ENCODE assay signal across 8 cellular contexts in the genomic region with DNA sequence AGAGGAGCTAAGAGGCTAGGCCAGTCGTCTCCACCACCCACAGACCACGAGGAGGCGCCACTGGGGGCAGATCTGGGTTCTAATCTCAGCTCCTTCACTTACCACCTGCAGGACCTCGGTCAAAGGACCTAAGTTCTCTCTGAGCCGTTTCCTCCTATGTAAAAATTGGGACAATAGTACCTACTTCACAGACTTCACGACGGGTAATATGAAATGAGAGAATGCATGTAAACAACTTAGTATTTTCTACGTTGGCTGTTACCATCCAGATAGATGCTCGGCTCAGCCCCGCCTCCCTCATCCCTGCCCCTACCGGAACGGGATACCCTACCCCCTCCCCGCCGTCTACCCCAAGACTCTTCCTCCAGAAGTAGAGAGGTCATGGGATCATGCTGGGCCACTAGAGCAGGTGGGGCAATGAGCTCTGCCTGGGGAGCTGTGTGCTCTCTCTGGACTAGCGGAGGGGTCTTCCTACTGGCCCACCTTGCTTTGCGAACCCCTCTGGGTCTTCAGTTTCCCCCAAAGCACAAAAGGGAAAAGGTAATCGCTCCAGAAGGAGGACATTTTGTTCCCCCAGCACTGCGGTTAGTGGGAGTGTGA. TPM values are rescaled to one million over a fixed set of nuclear protein-coding genes. Genes with fewer than 3 reads are reported as not detected.
DNase-seq lines count a peak whose midpoint lies in the region; ATAC-seq and TF ChIP-seq lines count a peak whose summit lies in the region.

No MANE protein-coding gene starts in this region.

- H3K4me1 Mint-ChIP-seq in naive thymus-derived CD8-positive, alpha-beta T cell = peaks cover 26 to 82% (median 67%) of the 10 kb centered on the region in 4 donors

- H3K36me3 Mint-ChIP-seq in naive thymus-derived CD8-positive, alpha-beta T cell = peaks cover 0 to 3% (median 0%) of the 10 kb centered on the region in 3 donors

- H3K36me3 ChIP-seq in esophagus muscularis mucosa (peaks cover under 1 to 26% (median 8%) of the 10 kb centered on the region in 4 donors), suprapubic skin (no peaks in the 10 kb centered on the region)

- H3K27me3 Mint-ChIP-seq in naive thymus-derived CD8-positive, alpha-beta T cell = no peaks in the 10 kb centered on the region

- POLR2A ChIA-PET in naive thymus-derived CD8-positive, alpha-beta T cell (lab: Charles Lee) = interaction anchor here (0.9 to 6.3 kb wide), 11 partner anchors 8 to 329 kb away, joined by 3 to 76 read pairs (median 7); a partner anchor contains a TSS

- TF ChIP-seq CTCF in esophagus muscularis mucosa (IDR thresholded peaks at IDR 0.05) (peak; percentile 33 to 49 (median 49)), suprapubic skin (IDR thresholded peaks at IDR 0.05) (no peak)

- peak overlapping the region; percentile 85 to 91 (median 86) for H3K27ac ChIP-seq in esophagus muscularis mucosa (replicated peaks in 1 of 4)
- H3K27ac ChIP-seq in suprapubic skin = peak overlapping the region; percentile 90

- peak overlapping the region; percentile 87 to 95 (median 92) for H3K27ac Mint-ChIP-seq in naive thymus-derived CD8-positive, alpha-beta T cell

- H3K27me3 ChIP-seq in esophagus muscularis mucosa = no peaks in the 10 kb centered on the region
- no peaks in the 10 kb centered on the region for H3K27me3 ChIP-seq in suprapubic skin

- no peak for TF ChIP-seq POLR2A in esophagus muscularis mucosa (IDR thresholded peaks at IDR 0.05; ENCODE audit: low read depth)
- TF ChIP-seq POLR2A in suprapubic skin (IDR thresholded peaks at IDR 0.05) = no peak

- WGBS in esophagus muscularis mucosa = 18% methylated on average over 14 of the region's 18 CpGs
- 12% methylated on average over 18 of the region's 18 CpGs for WGBS in suprapubic skin

- peak overlapping the region; percentile 71 to 91 (median 85) for H3K4me3 Mint-ChIP-seq in naive thymus-derived CD8-positive, alpha-beta T cell

- H3K4me3 ChIP-seq in GM08714 (ENCODE audit: low read length) (peak overlapping the region; percentile 59; the same call in 1 of the 2 replicates), esophagus muscularis mucosa (peak overlapping the region; percentile 74 to 90 (median 86)), suprapubic skin (peak overlapping the region; percentile 77)

- no peak for TF ChIP-seq EP300 in esophagus muscularis mucosa (IDR thresholded peaks at IDR 0.05)
- TF ChIP-seq EP300 in suprapubic skin (IDR thresholded peaks at IDR 0.05) = no peak

- H3K9me3 ChIP-seq in esophagus muscularis mucosa (no peaks in the 10 kb centered on the region), suprapubic skin (no peaks in the 10 kb centered on the region)

- peak; percentile 1 for DNase-seq in NCI-H446 treated with DMSO at 0.1 percent for 48 hours (lab: John Stamatoyannopoulos, UW)
- peak; percentile 63 for DNase-seq in activated T-cell treated with anti-CD3 and anti-CD28 coated beads for 4 hours
- peak; percentile 89 for DNase-seq in esophagus muscularis mucosa (ENCODE audit: extremely low spot score)
- peak in 7 of 10 donors; percentile 17 to 39 (median 31) for DNase-seq in naive thymus-derived CD8-positive, alpha-beta T cell
- peak in 1 of 2 donors; percentile 76 for DNase-seq in suprapubic skin (ENCODE audit: low spot score in 2 of 2)
- no peak for DNase-seq in NCI-H1048 (lab: John Stamatoyannopoulos, UW)

- H3K9me3 Mint-ChIP-seq in naive thymus-derived CD8-positive, alpha-beta T cell = no peaks in the 10 kb centered on the region

- intact Hi-C loops in esophagus muscularis mucosa (cut with DNase I) = no loop called here

- H3K4me1 ChIP-seq in esophagus muscularis mucosa = peaks cover 8 to 42% (median 29%) of the 10 kb centered on the region in 4 donors
- H3K4me1 ChIP-seq in suprapubic skin = peaks cover 34% of the 10 kb centered on the region

- ATAC-seq in naive thymus-derived CD8-positive, alpha-beta T cell = peak; percentile 5 to 30
- no peak for ATAC-seq in HG03354 (IDR thresholded peaks at IDR 0.05; ENCODE audit: poor library complexity, severe bottlenecking, unreplicated experiment)

RNA-seq across cellular contexts. Expression of a gene that starts 0.5 kb away (rescaled TPM):
- total RNA-seq in esophagus muscularis mucosa = 10 to 100 TPM; 19.5 to 52.4 (median 35.4) TPM
- 10 to 100 TPM; 27.3 to 29.4 TPM for total RNA-seq in naive thymus-derived CD8-positive, alpha-beta T cell
- polyA plus RNA-seq in naive thymus-derived CD8-positive, alpha-beta T cell = 10 to 100 TPM; 40.9 to 51.0 (median 43.9) TPM
- 10 to 100 TPM; 15.0 to 34.4 (median 24.3) TPM for total RNA-seq in suprapubic skin

RNA-seq across cellular contexts. Expression of a gene that starts 43.4 kb away (rescaled TPM):
- 10 to 100 TPM; 65.8 to 94.1 (median 72.6) TPM for total RNA-seq in esophagus muscularis mucosa
- total RNA-seq in naive thymus-derived CD8-positive, alpha-beta T cell = 10 to 100 TPM; 31.3 to 31.6 TPM
- 10 to 100 TPM; 27.4 to 40.1 (median 30.1) TPM for polyA plus RNA-seq in naive thymus-derived CD8-positive, alpha-beta T cell
- total RNA-seq in suprapubic skin = 10 to 100 TPM; 33.8 to 53.5 (median 45.7) TPM

RNA-seq across cellular contexts. Expression of a gene that starts 54.3 kb away (rescaled TPM):
- total RNA-seq in esophagus muscularis mucosa (1 to 10 TPM; 1.2 to 6.7 (median 3.5) TPM), suprapubic skin (1 to 10 TPM in 1 of 4 donors, under 1 TPM in 3; 0.44 to 2.0 (median 0.82) TPM)
- not detected for total RNA-seq in naive thymus-derived CD8-positive, alpha-beta T cell
- polyA plus RNA-seq in naive thymus-derived CD8-positive, alpha-beta T cell = under 1 TPM; 0.07 to 0.21 (median 0.07) TPM

Comparison
In these comparisons a context has a peak if more than half of its experiments do, and no peak if none do; other contexts are left out.
1. CTCF ChIP-seq: peak in esophagus muscularis mucosa (3 of 3); none in suprapubic skin (0 of 2).
2. Peak in every context shown above with its lines, with median percentiles within 50 percentile points of each other: H3K4me3 ChIP-seq.